In the genomic region with DNA sequence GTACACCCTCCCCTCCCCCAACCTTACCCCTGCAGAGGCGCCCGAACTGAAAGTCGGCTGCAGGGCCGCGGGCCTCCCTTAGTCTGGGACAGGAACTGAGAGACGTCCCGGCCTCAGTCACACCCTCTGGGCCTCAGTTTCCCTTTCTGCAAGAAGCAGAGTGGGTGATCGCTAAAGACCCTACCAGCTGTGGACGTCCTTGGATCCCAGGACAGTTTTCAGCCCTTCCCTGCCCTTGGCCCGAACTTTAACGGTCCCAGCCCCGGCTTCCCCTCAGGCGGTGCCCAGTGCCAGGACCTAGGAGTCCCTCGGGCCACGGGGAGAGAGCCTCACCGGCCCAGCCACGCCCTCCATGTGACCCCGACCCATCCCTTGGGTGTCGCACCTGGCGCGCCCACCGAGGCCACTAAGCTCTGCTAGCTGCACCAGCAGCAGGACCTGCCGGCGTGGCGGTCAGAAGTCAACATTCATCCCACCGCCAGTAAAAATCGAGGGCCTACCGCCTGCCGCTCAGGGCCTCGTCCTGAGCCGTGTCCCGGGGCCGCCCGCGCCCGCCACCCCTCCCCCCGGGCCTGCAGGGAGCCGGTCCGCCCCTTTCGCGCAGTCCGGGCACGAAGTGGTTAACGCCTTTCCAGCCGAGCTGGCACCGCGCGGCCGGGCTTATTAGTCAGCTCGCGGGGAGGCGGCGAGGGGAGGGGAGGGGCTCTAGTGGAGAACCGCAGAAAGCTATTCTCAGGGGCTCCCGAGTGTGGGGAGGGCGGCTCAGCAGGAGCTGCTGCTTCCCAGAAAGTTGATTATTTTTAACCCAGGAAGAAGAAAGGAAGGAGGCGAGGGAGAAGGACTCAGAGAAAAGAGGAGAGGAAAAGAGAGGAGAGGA, we compare ENCODE assay signal across 1 cellular context.
TF ChIP-seq lines count a peak whose summit lies in the region.

No MANE protein-coding gene starts in this region.

TF ChIP-seq in HepG2, 621 proteins besides CTCF, POLR2A, EP300 and RAD21 (continued from another document and continues in another):
- peak; percentile 67; the same call in 1 of the 2 replicates for TF ChIP-seq TMF1 (CRISPR knock-in tag; IDR thresholded peaks at IDR 0.05; ENCODE audit: low read depth)
- TF ChIP-seq SALL1 (CRISPR knock-in tag; IDR thresholded peaks at IDR 0.05), result peak; percentile 65
- TF ChIP-seq PAXIP1 (CRISPR knock-in tag; conservative IDR thresholded peaks at IDR 0.05), result peak; percentile 43
- no peak for TF ChIP-seq MYNN (CRISPR knock-in tag; IDR thresholded peaks at IDR 0.05; ENCODE audit: low read depth)
- TF ChIP-seq SAP130 (CRISPR knock-in tag; IDR thresholded peaks at IDR 0.05; ENCODE audit: low read depth), result peak; percentile 75; the same call in 1 of the 2 replicates
- peak; percentile 53; the same call in 1 of the 2 replicates for TF ChIP-seq RFXAP (CRISPR knock-in tag; IDR thresholded peaks at IDR 0.05; ENCODE audit: borderline replicate concordance)
- peak; percentile 63; the same call in 1 of the 2 replicates for TF ChIP-seq GABPB1 (CRISPR knock-in tag; IDR thresholded peaks at IDR 0.05)
- no peak for TF ChIP-seq FOXA1 (IDR thresholded peaks at IDR 0.05)
- peak; percentile 40; the same call in 1 of the 2 replicates for TF ChIP-seq FOXA1 (CRISPR knock-in tag; IDR thresholded peaks at IDR 0.05)
- TF ChIP-seq, protein P1, sequence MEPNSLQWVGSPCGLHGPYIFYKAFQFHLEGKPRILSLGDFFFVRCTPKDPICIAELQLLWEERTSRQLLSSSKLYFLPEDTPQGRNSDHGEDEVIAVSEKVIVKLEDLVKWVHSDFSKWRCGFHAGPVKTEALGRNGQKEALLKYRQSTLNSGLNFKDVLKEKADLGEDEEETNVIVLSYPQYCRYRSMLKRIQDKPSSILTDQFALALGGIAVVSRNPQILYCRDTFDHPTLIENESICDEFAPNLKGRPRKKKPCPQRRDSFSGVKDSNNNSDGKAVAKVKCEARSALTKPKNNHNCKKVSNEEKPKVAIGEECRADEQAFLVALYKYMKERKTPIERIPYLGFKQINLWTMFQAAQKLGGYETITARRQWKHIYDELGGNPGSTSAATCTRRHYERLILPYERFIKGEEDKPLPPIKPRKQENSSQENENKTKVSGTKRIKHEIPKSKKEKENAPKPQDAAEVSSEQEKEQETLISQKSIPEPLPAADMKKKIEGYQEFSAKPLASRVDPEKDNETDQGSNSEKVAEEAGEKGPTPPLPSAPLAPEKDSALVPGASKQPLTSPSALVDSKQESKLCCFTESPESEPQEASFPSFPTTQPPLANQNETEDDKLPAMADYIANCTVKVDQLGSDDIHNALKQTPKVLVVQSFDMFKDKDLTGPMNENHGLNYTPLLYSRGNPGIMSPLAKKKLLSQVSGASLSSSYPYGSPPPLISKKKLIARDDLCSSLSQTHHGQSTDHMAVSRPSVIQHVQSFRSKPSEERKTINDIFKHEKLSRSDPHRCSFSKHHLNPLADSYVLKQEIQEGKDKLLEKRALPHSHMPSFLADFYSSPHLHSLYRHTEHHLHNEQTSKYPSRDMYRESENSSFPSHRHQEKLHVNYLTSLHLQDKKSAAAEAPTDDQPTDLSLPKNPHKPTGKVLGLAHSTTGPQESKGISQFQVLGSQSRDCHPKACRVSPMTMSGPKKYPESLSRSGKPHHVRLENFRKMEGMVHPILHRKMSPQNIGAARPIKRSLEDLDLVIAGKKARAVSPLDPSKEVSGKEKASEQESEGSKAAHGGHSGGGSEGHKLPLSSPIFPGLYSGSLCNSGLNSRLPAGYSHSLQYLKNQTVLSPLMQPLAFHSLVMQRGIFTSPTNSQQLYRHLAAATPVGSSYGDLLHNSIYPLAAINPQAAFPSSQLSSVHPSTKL (CRISPR knock-in tag; IDR thresholded peaks at IDR 0.05), result peak; percentile 62
- TF ChIP-seq SIX4 (CRISPR knock-in tag; IDR thresholded peaks at IDR 0.05), result peak; percentile 37; the same call in 1 of the 2 replicates
- TF ChIP-seq ZNF772 (CRISPR knock-in tag; IDR thresholded peaks at IDR 0.05), result peak; percentile 53
- no peak for TF ChIP-seq SP1 (IDR thresholded peaks at IDR 0.05)
- TF ChIP-seq SP1 (CRISPR knock-in tag; IDR thresholded peaks at IDR 0.05), result peak; percentile 83
- peak; percentile 78; the same call in 1 of the 2 replicates for TF ChIP-seq REL (CRISPR knock-in tag; conservative IDR thresholded peaks at IDR 0.05)
- TF ChIP-seq, protein P2, sequence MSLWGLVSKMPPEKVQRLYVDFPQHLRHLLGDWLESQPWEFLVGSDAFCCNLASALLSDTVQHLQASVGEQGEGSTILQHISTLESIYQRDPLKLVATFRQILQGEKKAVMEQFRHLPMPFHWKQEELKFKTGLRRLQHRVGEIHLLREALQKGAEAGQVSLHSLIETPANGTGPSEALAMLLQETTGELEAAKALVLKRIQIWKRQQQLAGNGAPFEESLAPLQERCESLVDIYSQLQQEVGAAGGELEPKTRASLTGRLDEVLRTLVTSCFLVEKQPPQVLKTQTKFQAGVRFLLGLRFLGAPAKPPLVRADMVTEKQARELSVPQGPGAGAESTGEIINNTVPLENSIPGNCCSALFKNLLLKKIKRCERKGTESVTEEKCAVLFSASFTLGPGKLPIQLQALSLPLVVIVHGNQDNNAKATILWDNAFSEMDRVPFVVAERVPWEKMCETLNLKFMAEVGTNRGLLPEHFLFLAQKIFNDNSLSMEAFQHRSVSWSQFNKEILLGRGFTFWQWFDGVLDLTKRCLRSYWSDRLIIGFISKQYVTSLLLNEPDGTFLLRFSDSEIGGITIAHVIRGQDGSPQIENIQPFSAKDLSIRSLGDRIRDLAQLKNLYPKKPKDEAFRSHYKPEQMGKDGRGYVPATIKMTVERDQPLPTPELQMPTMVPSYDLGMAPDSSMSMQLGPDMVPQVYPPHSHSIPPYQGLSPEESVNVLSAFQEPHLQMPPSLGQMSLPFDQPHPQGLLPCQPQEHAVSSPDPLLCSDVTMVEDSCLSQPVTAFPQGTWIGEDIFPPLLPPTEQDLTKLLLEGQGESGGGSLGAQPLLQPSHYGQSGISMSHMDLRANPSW (CRISPR knock-in tag; IDR thresholded peaks at IDR 0.05; ENCODE audit: borderline replicate concordance), result 0 out of 2 replicates have a peak, but pooled peaks have one; percentile 37
- peak; percentile 61; the same call in 1 of the 2 replicates for TF ChIP-seq FOXA3 (CRISPR knock-in tag; IDR thresholded peaks at IDR 0.05)
- TF ChIP-seq ZC3H13 (CRISPR knock-in tag; IDR thresholded peaks at IDR 0.05), result peak; percentile 52; the same call in 1 of the 2 replicates
- TF ChIP-seq TFDP2 (CRISPR knock-in tag; IDR thresholded peaks at IDR 0.05), result peak; percentile 68
- TF ChIP-seq KMT2A (CRISPR knock-in tag; IDR thresholded peaks at IDR 0.05), result peak; percentile 49; the same call in 1 of the 2 replicates
- TF ChIP-seq ZBTB33 (CRISPR knock-in tag; IDR thresholded peaks at IDR 0.05), result peak; percentile 52; the same call in 1 of the 2 replicates
- TF ChIP-seq KLF9 (CRISPR knock-in tag; IDR thresholded peaks at IDR 0.05; ENCODE audit: low read depth), result no peak
- 0 out of 2 replicates have a peak, but pooled peaks have one; percentile 13 for TF ChIP-seq CEBPG (CRISPR knock-in tag; IDR thresholded peaks at IDR 0.05)
- peak; percentile 48 for TF ChIP-seq TEAD3 (CRISPR knock-in tag; optimal IDR thresholded peaks at IDR 0.05; ENCODE audit: borderline replicate concordance)
- peak; percentile 65 for TF ChIP-seq ZNF547 (CRISPR knock-in tag; IDR thresholded peaks at IDR 0.05)
- TF ChIP-seq SPEN (CRISPR knock-in tag; IDR thresholded peaks at IDR 0.05; ENCODE audit: low read depth), result peak; percentile 69
- TF ChIP-seq ZNF580 (CRISPR knock-in tag; IDR thresholded peaks at IDR 0.05; ENCODE audit: borderline replicate concordance, low read depth), result peak; percentile 55; the same call in 1 of the 2 replicates
- TF ChIP-seq ZNF563 (CRISPR knock-in tag; IDR thresholded peaks at IDR 0.05), result peak; percentile 87
- TF ChIP-seq PTBP1 (IDR thresholded peaks at IDR 0.05; ENCODE audit: low read depth, low read length, poor library complexity, severe bottlenecking), result peak; percentile 87
- TF ChIP-seq, protein P3, sequence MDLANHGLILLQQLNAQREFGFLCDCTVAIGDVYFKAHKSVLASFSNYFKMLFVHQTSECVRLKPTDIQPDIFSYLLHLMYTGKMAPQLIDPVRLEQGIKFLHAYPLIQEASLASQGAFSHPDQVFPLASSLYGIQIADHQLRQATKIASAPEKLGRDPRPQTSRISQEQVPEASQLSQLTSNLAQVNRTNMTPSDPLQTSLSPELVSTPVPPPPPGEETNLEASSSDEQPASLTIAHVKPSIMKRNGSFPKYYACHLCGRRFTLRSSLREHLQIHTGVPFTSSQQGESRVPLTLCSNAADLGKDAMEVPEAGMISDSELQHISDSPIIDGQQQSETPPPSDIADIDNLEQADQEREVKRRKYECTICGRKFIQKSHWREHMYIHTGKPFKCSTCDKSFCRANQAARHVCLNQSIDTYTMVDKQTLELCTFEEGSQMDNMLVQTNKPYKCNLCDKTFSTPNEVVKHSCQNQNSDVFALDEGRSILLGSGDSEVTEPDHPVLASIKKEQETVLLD (CRISPR knock-in tag; IDR thresholded peaks at IDR 0.05; ENCODE audit: low read depth), result 0 out of 2 replicates have a peak, but pooled peaks have one; percentile 15
- TF ChIP-seq ZIK1 (CRISPR knock-in tag; IDR thresholded peaks at IDR 0.05; ENCODE audit: borderline replicate concordance, low read depth), result 0 out of 2 replicates have a peak, but pooled peaks have one; percentile 37
- TF ChIP-seq TARDBP (CRISPR knock-in tag; IDR thresholded peaks at IDR 0.05), result peak; percentile 41; the same call in 1 of the 2 replicates
- TF ChIP-seq UBTF (CRISPR knock-in tag; IDR thresholded peaks at IDR 0.05), result peak; percentile 76
- peak; percentile 88 for TF ChIP-seq EED (CRISPR knock-in tag; IDR thresholded peaks at IDR 0.05)
- no peak for TF ChIP-seq RFX1 (IDR thresholded peaks at IDR 0.05)
- TF ChIP-seq, protein P4, sequence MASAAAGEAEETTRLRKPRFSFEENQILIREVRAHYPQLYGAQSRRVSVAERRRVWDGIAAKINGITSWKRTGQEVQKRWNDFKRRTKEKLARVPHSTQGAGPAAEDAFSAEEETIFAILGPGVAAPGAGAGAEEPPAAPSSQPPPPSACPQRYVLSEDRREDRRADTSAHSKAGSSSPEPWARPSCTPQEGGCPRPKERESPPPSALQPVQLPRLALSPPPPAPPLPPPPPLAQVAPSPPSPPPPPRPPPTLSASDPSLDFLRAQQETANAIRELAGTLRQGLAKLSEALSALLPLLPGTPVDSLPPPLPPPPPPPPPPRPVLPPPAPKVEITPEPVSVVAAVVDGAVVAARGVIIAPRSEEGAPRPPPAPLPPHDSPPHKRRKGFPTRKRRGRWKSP (CRISPR knock-in tag; IDR thresholded peaks at IDR 0.05), result peak; percentile 34; the same call in 1 of the 2 replicates
